In genomic region chr13:113364371-113364932, GRCh38 we compare ENCODE assay signal across 10 cellular contexts. TPM values are rescaled to one million over a fixed set of nuclear protein-coding genes. Genes with fewer than 3 reads are reported as not detected.
DNase-seq lines count a peak whose midpoint lies in the region; ATAC-seq and TF ChIP-seq lines count a peak whose summit lies in the region.
"Had no signal": no experiment of that assay in that cellular context is flagged by ENCODE, and none has a peak within 500 bp of the region (broad histone marks: within the 10 kb centered on the region; RNA-seq: fewer than 3 reads in every experiment).

No MANE protein-coding gene starts in this region.

- TF ChIP-seq CTCF in choroid plexus epithelial cell (conservative IDR thresholded peaks at IDR 0.05; ENCODE audit: low read depth, low read length) (no peak), upper lobe of right lung (IDR thresholded peaks at IDR 0.05) (no peak)

- H3K4me1 ChIP-seq in mucosa of stomach (ENCODE audit: control insufficient read depth, insufficient read depth, low read length) (peaks cover 16% of the 10 kb centered on the region), upper lobe of right lung (peaks cover 15% of the 10 kb centered on the region)

- H3K36me3 ChIP-seq in mucosa of stomach (ENCODE audit: control insufficient read depth, insufficient read depth, low read length) (no peaks in the 10 kb centered on the region), upper lobe of right lung (no peaks in the 10 kb centered on the region)

- DNase-seq in NCI-H1417 (lab: John Stamatoyannopoulos, UW) = peak in 2 of 3 experiments; percentile 63 to 64
- DNase-seq in NCI-H1417 treated with DMSO at 0.1 percent for 48 hours (lab: John Stamatoyannopoulos, UW) = no peak
- no peak for DNase-seq in choroid plexus epithelial cell (ENCODE audit: low read depth)
- no peak for DNase-seq in upper lobe of right lung
- DNase-seq in hippocampal formation (lab: John Stamatoyannopoulos, UW) = no peak
- DNase-seq: SIG-M5 had no signal

- no peaks in the 10 kb centered on the region for H3K9me3 Mint-ChIP-seq in activated T-helper 17 cell treated with anti-CD3 and anti-CD28 coated beads, Interleukin-2, amount 50 U/mL, for 72 hours

- H3K27me3 ChIP-seq in mucosa of stomach (ENCODE audit: control insufficient read depth, insufficient read depth, low read length) (no peaks in the 10 kb centered on the region), upper lobe of right lung (peaks cover 11% of the 10 kb centered on the region)

- intact Hi-C loops in upper lobe of right lung (cut with DNase I) = no loop called here

- no peaks in the 10 kb centered on the region for H3K4me1 Mint-ChIP-seq in activated T-helper 17 cell treated with anti-CD3 and anti-CD28 coated beads, Interleukin-2, amount 50 U/mL, for 72 hours

- H3K4me3 Mint-ChIP-seq in activated T-helper 17 cell treated with anti-CD3 and anti-CD28 coated beads, Interleukin-2, amount 50 U/mL, for 72 hours = no peak overlapping the region

- peaks cover 10% of the 10 kb centered on the region for H3K27me3 Mint-ChIP-seq in activated T-helper 17 cell treated with anti-CD3 and anti-CD28 coated beads, Interleukin-2, amount 50 U/mL, for 72 hours

- no peaks in the 10 kb centered on the region for H3K36me3 Mint-ChIP-seq in activated T-helper 17 cell treated with anti-CD3 and anti-CD28 coated beads, Interleukin-2, amount 50 U/mL, for 72 hours (ENCODE audit: low read depth)

- ATAC-seq in upper lobe of right lung (no peak), HG03135 (IDR thresholded peaks at IDR 0.05; ENCODE audit: unreplicated experiment) (no peak)
- no peak for ATAC-seq in activated T-helper 17 cell treated with anti-CD3 and anti-CD28 coated beads, Interleukin-2, amount 50 U/mL, for 72 hours (replicated peaks)

- H3K9me3 ChIP-seq in mucosa of stomach (ENCODE audit: control insufficient read depth, low read length) (no peaks in the 10 kb centered on the region), upper lobe of right lung (no peaks in the 10 kb centered on the region)

- H3K4me3 ChIP-seq in choroid plexus epithelial cell (ENCODE audit: low read depth, low read length) = peak overlapping the region; percentile 35
- no peak overlapping the region for H3K4me3 ChIP-seq in mucosa of stomach (ENCODE audit: low read length)
- peak overlapping the region; percentile 45 for H3K4me3 ChIP-seq in upper lobe of right lung

- peak overlapping the region; percentile 22 for H3K9ac ChIP-seq in mucosa of stomach (ENCODE audit: low read length)

- H3K27ac Mint-ChIP-seq in activated T-helper 17 cell treated with anti-CD3 and anti-CD28 coated beads, Interleukin-2, amount 50 U/mL, for 72 hours = no peak overlapping the region

- no peak overlapping the region for H3K27ac ChIP-seq in upper lobe of right lung

RNA-seq across cellular contexts. Expression of gene GRTP1, which starts 0.5 kb away (rescaled TPM):
- 6.1 TPM for total RNA-seq in upper lobe of right lung
- total RNA-seq in activated T-helper 17 cell treated with anti-CD3 and anti-CD28 coated beads, Interleukin-2, amount 50 U/mL, for 72 hours = under 1 TPM in 1 of 2 donors, not detected in 1; 0.26 TPM
- total RNA-seq: A172 had no signal

Comparison
In these comparisons a context has a peak if more than half of its experiments do, and no peak if none do; other contexts are left out.
1. DNase-seq: peak in NCI-H1417 (2 of 3); none in NCI-H1417 treated with DMSO at 0.1 percent for 48 hours (single experiment), choroid plexus epithelial cell (single experiment), upper lobe of right lung (single experiment) and hippocampal formation (0 of 2).